ENCODE assay signal across 37 cellular contexts in genomic region chr18:54849683-54850082, GRCh38. TPM values are rescaled to one million over a fixed set of nuclear protein-coding genes. Genes with fewer than 3 reads are reported as not detected.
"Had no signal": no experiment of that assay in that cellular context is flagged by ENCODE, and none has a peak within 500 bp of the region (broad histone marks: within the 10 kb centered on the region; RNA-seq: fewer than 3 reads in every experiment).

No MANE protein-coding gene starts in this region.

- H3K9me3 ChIP-seq: adrenal gland, body of pancreas, breast epithelium had no signal

- DNase-seq: activated CD4-positive, alpha-beta memory T cell treated with anti-CD3 and anti-CD28 coated beads, Interleukin-2, amount 10 ng/mL, durations not matched to agents 7 days and 5 days; activated CD4-positive, alpha-beta T cell treated with anti-CD3 and anti-CD28 coated beads for 1 hour; activated CD4-positive, alpha-beta T cell treated with anti-CD3 and anti-CD28 coated beads for 36 hours; activated CD4-positive, alpha-beta T cell treated with anti-CD3 and anti-CD28 coated beads for 48 hours; activated CD4-positive, alpha-beta T cell treated with anti-CD3 and anti-CD28 coated beads, Interleukin-2, amount 10 ng/mL, durations not matched to agents 7 days and 5 days; activated CD4-positive, alpha-beta T cell treated with anti-CD3 and anti-CD28 coated beads, Interleukin-2, amount 50 U/mL, for 48 hours; activated CD4-positive, CD25-positive, alpha-beta regulatory T cell; activated CD8-positive, alpha-beta memory T cell treated with anti-CD3 and anti-CD28 coated beads for 24 hours; activated CD8-positive, alpha-beta memory T cell treated with anti-CD3 and anti-CD28 coated beads, Interleukin-2, amount 10 ng/mL, durations not matched to agents 7 days and 5 days; activated CD8-positive, alpha-beta T cell treated with anti-CD3 and anti-CD28 coated beads, Interleukin-2, amount 10 ng/mL, durations not matched to agents 7 days and 5 days; activated effector memory CD4-positive, alpha-beta T cell treated with anti-CD3 and anti-CD28 coated beads, Interleukin-2, amount 50 U/mL, for 16 hours; activated gamma-delta T cell treated with Interleukin-2 at 50 U/mL for 16 hours; activated naive CD4-positive, alpha-beta T cell; activated naive CD4-positive, alpha-beta T cell treated with anti-CD3 and anti-CD28 coated beads for 36 hours; activated naive CD4-positive, alpha-beta T cell treated with anti-CD3 and anti-CD28 coated beads, Interleukin-2, amount 50 U/mL, for 16 hours; activated naive CD8-positive, alpha-beta T cell treated with anti-CD3 and anti-CD28 coated beads for 36 hours; activated T-cell treated with anti-CD3 and anti-CD28 coated beads for 4 hours; activated T-cell treated with anti-CD3 and anti-CD28 coated beads, Interleukin-2, amount 50 U/mL, for 1 hour; activated T-cell treated with anti-CD3 and anti-CD28 coated beads, Interleukin-2, amount 50 U/mL, for 4 hours; activated T-cell treated with anti-CD3 and anti-CD28 coated beads, Interleukin-2, amount 50 U/mL, for 72 hours; adrenal gland; amniotic stem cell; aorta; body of pancreas; brain microvascular endothelial cell; central memory CD4-positive, alpha-beta T cell; T-helper 2 cell; T-helper 9 cell; WERI-Rb-1 had no signal

- ATAC-seq: activated CD4-positive, alpha-beta T cell treated with anti-CD3 and anti-CD28 coated beads for 36 hours; activated CD4-positive, CD25-positive, alpha-beta regulatory T cell treated with anti-CD3 and anti-CD28 coated beads, Interleukin-2, amount 50 U/mL, for 24 hours; activated CD8-positive, alpha-beta memory T cell treated with anti-CD3 and anti-CD28 coated beads, Interleukin-2, amount 10 ng/mL, durations not matched to agents 7 days and 5 days; activated CD8-positive, alpha-beta T cell treated with anti-CD3 and anti-CD28 coated beads, Interleukin-2, amount 10 ng/mL, durations not matched to agents 7 days and 5 days; activated naive CD4-positive, alpha-beta T cell treated with anti-CD3 and anti-CD28 coated beads, Interleukin-2, amount 50 U/mL, for 72 hours; activated T-cell treated with anti-CD3 and anti-CD28 coated beads, Interleukin-2, amount 50 U/mL, for 4 hours; activated T-cell treated with anti-CD3 and anti-CD28 coated beads, Interleukin-2, amount 50 U/mL, for 72 hours; activated T-helper 17 cell treated with anti-CD3 and anti-CD28 coated beads, Interleukin-2, amount 50 U/mL, for 72 hours; body of pancreas; WTC11 had no signal

- H3K27ac Mint-ChIP-seq: activated CD4-positive, alpha-beta memory T cell treated with anti-CD3 and anti-CD28 coated beads, Interleukin-2, amount 10 ng/mL, durations not matched to agents 7 days and 5 days; activated CD4-positive, alpha-beta T cell treated with anti-CD3 and anti-CD28 coated beads for 36 hours; activated CD4-positive, alpha-beta T cell treated with anti-CD3 and anti-CD28 coated beads, Interleukin-2, amount 10 ng/mL, durations not matched to agents 7 days and 5 days; activated CD8-positive, alpha-beta memory T cell treated with anti-CD3 and anti-CD28 coated beads, Interleukin-2, amount 10 ng/mL, durations not matched to agents 7 days and 5 days; activated CD8-positive, alpha-beta T cell treated with anti-CD3 and anti-CD28 coated beads, Interleukin-2, amount 10 ng/mL, durations not matched to agents 7 days and 5 days; activated naive CD4-positive, alpha-beta T cell treated with anti-CD3 and anti-CD28 coated beads for 36 hours; activated naive CD4-positive, alpha-beta T cell treated with anti-CD3 and anti-CD28 coated beads, Interleukin-2, amount 50 U/mL, for 72 hours; activated naive CD8-positive, alpha-beta T cell treated with anti-CD3 and anti-CD28 coated beads for 36 hours; activated T-cell treated with anti-CD3 and anti-CD28 coated beads, Interleukin-2, amount 50 U/mL, for 72 hours; activated T-helper 1 cell treated with anti-CD3 and anti-CD28 coated beads, Interleukin-12 subunit alpha, Interleukin-12 subunit beta, Interleukin-2, Interleukin-4 antibody, amounts not matched to agents 30 ng/mL and 10 ng/mL and 1 ng/mL, durations not matched to agents 14 hours and 24 hours and 36 hours; activated T-helper 17 cell treated with anti-CD3 and anti-CD28 coated beads, Interleukin-2, amount 50 U/mL, for 72 hours; T-helper 1 cell treated with Interleukin-12 subunit alpha and Interleukin-12 subunit beta and Interleukin-4 antibody, amounts not matched to agents 30 μg/mL and 1 μg/mL, for 36 hours; T-helper 2 cell treated with Interferon-gamma antibody and Interleukin-4, amounts not matched to agents 5 μg/mL and 100 μg/mL, for 36 hours; WTC11 had no signal

- H3K4me3 ChIP-seq: adrenal gland, body of pancreas, breast epithelium had no signal

- H3K4me1 ChIP-seq: adrenal gland, body of pancreas, breast epithelium had no signal

- H3K36me3 Mint-ChIP-seq: activated CD8-positive, alpha-beta memory T cell treated with anti-CD3 and anti-CD28 coated beads, Interleukin-2, amount 10 ng/mL, durations not matched to agents 7 days and 5 days; activated naive CD4-positive, alpha-beta T cell treated with anti-CD3 and anti-CD28 coated beads, Interleukin-2, amount 50 U/mL, for 72 hours; activated naive CD8-positive, alpha-beta T cell treated with anti-CD3 and anti-CD28 coated beads for 36 hours; WTC11 had no signal

- H3K4me3 Mint-ChIP-seq: activated CD4-positive, alpha-beta memory T cell treated with anti-CD3 and anti-CD28 coated beads, Interleukin-2, amount 10 ng/mL, durations not matched to agents 7 days and 5 days; activated CD4-positive, alpha-beta T cell treated with anti-CD3 and anti-CD28 coated beads for 36 hours; activated CD4-positive, alpha-beta T cell treated with anti-CD3 and anti-CD28 coated beads, Interleukin-2, amount 10 ng/mL, durations not matched to agents 7 days and 5 days; activated CD8-positive, alpha-beta memory T cell treated with anti-CD3 and anti-CD28 coated beads, Interleukin-2, amount 10 ng/mL, durations not matched to agents 7 days and 5 days; activated CD8-positive, alpha-beta T cell treated with anti-CD3 and anti-CD28 coated beads, Interleukin-2, amount 10 ng/mL, durations not matched to agents 7 days and 5 days; activated naive CD4-positive, alpha-beta T cell treated with anti-CD3 and anti-CD28 coated beads for 36 hours; activated naive CD8-positive, alpha-beta T cell treated with anti-CD3 and anti-CD28 coated beads for 36 hours; activated T-cell treated with anti-CD3 and anti-CD28 coated beads, Interleukin-2, amount 50 U/mL, for 4 hours; activated T-cell treated with anti-CD3 and anti-CD28 coated beads, Interleukin-2, amount 50 U/mL, for 72 hours; activated T-helper 1 cell treated with anti-CD3 and anti-CD28 coated beads, Interleukin-12 subunit alpha, Interleukin-12 subunit beta, Interleukin-2, Interleukin-4 antibody, amounts not matched to agents 30 ng/mL and 10 ng/mL and 1 ng/mL, durations not matched to agents 14 hours and 24 hours and 36 hours; activated T-helper 17 cell treated with anti-CD3 and anti-CD28 coated beads, Interleukin-2, amount 50 U/mL, for 72 hours; T-helper 1 cell treated with Interleukin-12 subunit alpha and Interleukin-12 subunit beta and Interleukin-4 antibody, amounts not matched to agents 30 μg/mL and 1 μg/mL, for 36 hours; T-helper 2 cell treated with Interferon-gamma antibody and Interleukin-4, amounts not matched to agents 5 μg/mL and 100 μg/mL, for 36 hours; WTC11 had no signal

- H3K9me3 Mint-ChIP-seq: activated CD4-positive, alpha-beta memory T cell treated with anti-CD3 and anti-CD28 coated beads, Interleukin-2, amount 10 ng/mL, durations not matched to agents 7 days and 5 days; activated CD4-positive, alpha-beta T cell treated with anti-CD3 and anti-CD28 coated beads, Interleukin-2, amount 10 ng/mL, durations not matched to agents 7 days and 5 days; activated naive CD4-positive, alpha-beta T cell treated with anti-CD3 and anti-CD28 coated beads for 36 hours; activated naive CD4-positive, alpha-beta T cell treated with anti-CD3 and anti-CD28 coated beads, Interleukin-2, amount 50 U/mL, for 72 hours; activated naive CD8-positive, alpha-beta T cell treated with anti-CD3 and anti-CD28 coated beads for 36 hours; activated T-cell treated with anti-CD3 and anti-CD28 coated beads, Interleukin-2, amount 50 U/mL, for 4 hours; activated T-cell treated with anti-CD3 and anti-CD28 coated beads, Interleukin-2, amount 50 U/mL, for 72 hours; activated T-helper 1 cell treated with anti-CD3 and anti-CD28 coated beads, Interleukin-12 subunit alpha, Interleukin-12 subunit beta, Interleukin-2, Interleukin-4 antibody, amounts not matched to agents 30 ng/mL and 10 ng/mL and 1 ng/mL, durations not matched to agents 14 hours and 24 hours and 36 hours; activated T-helper 17 cell treated with anti-CD3 and anti-CD28 coated beads, Interleukin-2, amount 50 U/mL, for 72 hours; T-helper 1 cell treated with Interleukin-12 subunit alpha and Interleukin-12 subunit beta and Interleukin-4 antibody, amounts not matched to agents 30 μg/mL and 1 μg/mL, for 36 hours; T-helper 2 cell treated with Interferon-gamma antibody and Interleukin-4, amounts not matched to agents 5 μg/mL and 100 μg/mL, for 36 hours; WTC11 had no signal

- H3K27ac ChIP-seq: adrenal gland, body of pancreas, brain microvascular endothelial cell, breast epithelium, WERI-Rb-1 had no signal

- H3K27me3 ChIP-seq: adrenal gland, body of pancreas, brain microvascular endothelial cell, breast epithelium had no signal

- H3K36me3 ChIP-seq: adrenal gland, brain microvascular endothelial cell, breast epithelium, WERI-Rb-1 had no signal

- H3K27me3 Mint-ChIP-seq: activated CD4-positive, alpha-beta memory T cell treated with anti-CD3 and anti-CD28 coated beads, Interleukin-2, amount 10 ng/mL, durations not matched to agents 7 days and 5 days; activated CD4-positive, alpha-beta T cell treated with anti-CD3 and anti-CD28 coated beads for 36 hours; activated CD8-positive, alpha-beta memory T cell treated with anti-CD3 and anti-CD28 coated beads, Interleukin-2, amount 10 ng/mL, durations not matched to agents 7 days and 5 days; activated naive CD8-positive, alpha-beta T cell treated with anti-CD3 and anti-CD28 coated beads for 36 hours; activated T-helper 17 cell treated with anti-CD3 and anti-CD28 coated beads, Interleukin-2, amount 50 U/mL, for 72 hours had no signal

RNA-seq across cellular contexts. Expression of gene RAB27B, which starts 21.4 kb away (rescaled TPM):
- total RNA-seq: activated naive CD8-positive, alpha-beta T cell treated with anti-CD3 and anti-CD28 coated beads for 36 hours had no signal
